14 cellular contexts compared by ENCODE assay signal in genomic region chr6:1379026-1379809, GRCh38. TPM values are rescaled to one million over a fixed set of nuclear protein-coding genes. Genes with fewer than 3 reads are reported as not detected.
DNase-seq lines count a peak whose midpoint lies in the region; ATAC-seq and TF ChIP-seq lines count a peak whose summit lies in the region.
"Had no signal": no experiment of that assay in that cellular context is flagged by ENCODE, and none has a peak within 500 bp of the region (broad histone marks: within the 10 kb centered on the region; RNA-seq: fewer than 3 reads in every experiment).

No MANE protein-coding gene starts in this region.

- no peaks in the 10 kb centered on the region for H4K20me1 ChIP-seq in MM.1S (ENCODE audit: insufficient read depth, low read length)

- H3K27ac ChIP-seq in MM.1S (ENCODE audit: low read length) (no peak overlapping the region), coronary artery (no peak overlapping the region), rectal smooth muscle tissue (ENCODE audit: low read depth, low read length) (no peak overlapping the region), prostate gland (no peak overlapping the region)
- H3K27ac ChIP-seq: esophagus squamous epithelium, upper lobe of right lung had no signal

- 8% methylated on average over 59 of the region's 59 CpGs for WGBS in prostate gland

- peaks cover 99% of the 10 kb centered on the region for H3K27me3 Mint-ChIP-seq in nephron progenitor cell (ENCODE audit: low read depth, poor library complexity)

- H3K79me2 ChIP-seq in MM.1S (ENCODE audit: low read length): no peaks in the 10 kb centered on the region

- H3K36me3 ChIP-seq in MM.1S (replicated peaks; ENCODE audit: insufficient read depth, low read length) (no peaks in the 10 kb centered on the region), rectal smooth muscle tissue (ENCODE audit: control insufficient read depth, insufficient read depth, low read length) (no peaks in the 10 kb centered on the region), prostate gland (no peaks in the 10 kb centered on the region)
- H3K36me3 ChIP-seq: esophagus squamous epithelium, upper lobe of right lung had no signal

- H3K4me3 ChIP-seq in MM.1S (ENCODE audit: low read length) (peak overlapping the region; percentile 45), coronary artery (peak overlapping the region; percentile 35), rectal smooth muscle tissue (ENCODE audit: low read length) (peak overlapping the region; percentile 5), prostate gland (no peak overlapping the region)

- H3F3A ChIP-seq in MM.1S (ENCODE audit: insufficient read depth, low read length): no peaks in the 10 kb centered on the region

- H3K4me3 Mint-ChIP-seq in nephron progenitor cell: no peak overlapping the region

- TF ChIP-seq POLR2A in prostate gland (IDR thresholded peaks at IDR 0.05): no peak

- ATAC-seq in GM19351 (IDR thresholded peaks at IDR 0.05; ENCODE audit: unreplicated experiment) (no peak), GM18511 (IDR thresholded peaks at IDR 0.05; ENCODE audit: unreplicated experiment) (no peak)
- ATAC-seq: HCT116, upper lobe of right lung had no signal

- H3K36me3 Mint-ChIP-seq in nephron progenitor cell (ENCODE audit: low read depth): no peaks in the 10 kb centered on the region

- H3K4me1 ChIP-seq in MM.1S (ENCODE audit: low read length): no peaks in the 10 kb centered on the region
- H3K4me1 ChIP-seq in rectal smooth muscle tissue (ENCODE audit: control insufficient read depth, insufficient read depth, low read length): peaks cover 4% of the 10 kb centered on the region
- no peaks in the 10 kb centered on the region for H3K4me1 ChIP-seq in prostate gland (replicated peaks)

- H3K9ac ChIP-seq in MM.1S (ENCODE audit: low read length) (no peak overlapping the region; the same call in 1 of the 2 replicates), rectal smooth muscle tissue (ENCODE audit: low read length) (no peak overlapping the region)

- H3K27me3 ChIP-seq in MM.1S (replicated peaks; ENCODE audit: insufficient read depth, low read length) (peaks cover 48% of the 10 kb centered on the region), rectal smooth muscle tissue (ENCODE audit: control insufficient read depth, insufficient read depth, low read length) (peaks cover 46% of the 10 kb centered on the region), prostate gland (replicated peaks; ENCODE audit: insufficient read depth) (peaks cover 46% of the 10 kb centered on the region)

- H3K4me2 ChIP-seq in MM.1S (ENCODE audit: low read depth, low read length): peak overlapping the region; percentile 66

- DNase-seq in ELR (ENCODE audit: low read depth) (peak; percentile 34), MM.1S (peak; percentile 24), coronary artery (ENCODE audit: low spot score) (peak; percentile 62), prostate gland (ENCODE audit: low spot score) (no peak), nephron progenitor cell (no peak)
- DNase-seq: esophagus squamous epithelium, NCI-H510A treated with DMSO at 0.1 percent for 48 hours, SHP77, upper lobe of right lung had no signal

- H3K27ac Mint-ChIP-seq in nephron progenitor cell: no peak overlapping the region

- no peak overlapping the region for H2AFZ ChIP-seq in MM.1S (ENCODE audit: low read length)

- no peaks in the 10 kb centered on the region for H3K9me3 ChIP-seq in MM.1S (replicated peaks; ENCODE audit: insufficient read depth, low read length)
- H3K9me3 ChIP-seq in prostate gland: no peaks in the 10 kb centered on the region
- H3K9me3 ChIP-seq: esophagus squamous epithelium, upper lobe of right lung had no signal

- TF ChIP-seq CTCF in MM.1S (IDR thresholded peaks at IDR 0.05; ENCODE audit: low read length) (no peak), coronary artery (IDR thresholded peaks at IDR 0.05) (no peak), prostate gland (IDR thresholded peaks at IDR 0.05) (no peak), nephron progenitor cell (IDR thresholded peaks at IDR 0.05) (no peak)

- peaks cover 4% of the 10 kb centered on the region for H3K9me3 Mint-ChIP-seq in nephron progenitor cell

- peaks cover 9% of the 10 kb centered on the region for H3K4me1 Mint-ChIP-seq in nephron progenitor cell

- intact Hi-C loops in prostate gland (cut with DNase I): no loop called here

- H3K9me2 ChIP-seq in MM.1S (replicated peaks; ENCODE audit: insufficient read depth, low read length): no peaks in the 10 kb centered on the region

RNA-seq across cellular contexts. Expression of gene FOXF2, which starts 10.2 kb away (rescaled TPM):
- 10 to 100 TPM in 1 of 2 donors, 1 to 10 TPM in 1; 4.9 to 14.1 TPM for total RNA-seq in prostate gland
- total RNA-seq: G401 had no signal

Comparison
In these comparisons a context has a peak if more than half of its experiments do, and no peak if none do; other contexts are left out.
1. DNase-seq: peak in ELR (single experiment), MM.1S (single experiment) and coronary artery (single experiment); none in prostate gland (single experiment) and nephron progenitor cell (single experiment).
2. H3K4me3 ChIP-seq: peak in MM.1S (single experiment), coronary artery (single experiment) and rectal smooth muscle tissue (single experiment); none in prostate gland (0 of 2).